In the genomic region with DNA sequence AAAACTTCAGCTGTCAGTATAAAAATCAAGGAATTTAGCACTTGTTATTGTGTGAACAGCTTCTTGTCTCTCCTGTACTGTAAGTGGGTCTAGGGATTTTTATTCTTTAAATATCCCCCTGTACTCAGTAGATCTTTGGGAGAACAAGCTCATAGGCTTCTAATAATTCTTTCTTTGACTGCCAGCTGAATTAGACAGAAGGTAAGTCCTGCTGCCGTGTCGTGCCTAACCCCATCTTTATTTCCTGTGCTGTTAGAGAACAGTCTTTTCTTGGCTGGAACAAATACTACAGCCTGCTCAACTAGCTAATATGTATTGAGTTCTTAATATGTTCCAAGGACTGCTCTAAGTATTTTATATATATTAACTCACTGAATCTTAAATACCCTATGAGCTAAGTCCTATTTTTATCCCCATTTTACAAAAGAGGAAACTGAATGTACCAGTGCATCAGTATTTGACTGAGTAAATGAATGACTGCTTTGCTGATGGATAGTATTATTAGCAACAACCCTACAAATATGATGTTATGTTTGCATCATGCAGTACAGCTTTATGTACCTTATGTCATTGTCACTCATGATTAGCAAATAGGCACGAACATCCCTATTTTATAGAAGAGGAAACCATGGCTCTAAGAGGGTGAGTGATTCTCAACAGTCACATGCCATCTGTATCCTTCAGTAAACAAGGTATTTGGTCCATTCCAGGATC, we compare ENCODE assay signal across 15 cellular contexts. TPM values are rescaled to one million over a fixed set of nuclear protein-coding genes. Genes with fewer than 3 reads are reported as not detected.
DNase-seq lines count a peak whose midpoint lies in the region; ATAC-seq and TF ChIP-seq lines count a peak whose summit lies in the region.
"Had no signal": no experiment of that assay in that cellular context is flagged by ENCODE, and none has a peak within 500 bp of the region (broad histone marks: within the 10 kb centered on the region; RNA-seq: fewer than 3 reads in every experiment).

No MANE protein-coding gene starts in this region.

- H3K27me3 Mint-ChIP-seq in naive thymus-derived CD4-positive, alpha-beta T cell: peaks cover 7 to 10% (median 9%) of the 10 kb centered on the region in 5 donors
- H3K27me3 Mint-ChIP-seq in CD4-positive, alpha-beta T cell: no peaks in the 10 kb centered on the region

- peaks cover 23% of the 10 kb centered on the region for H3K4me1 ChIP-seq in OCI-LY7 (ENCODE audit: insufficient read depth, low read length, poor library complexity, severe bottlenecking)
- peaks cover 7 to 14% of the 10 kb centered on the region in 2 donors for H3K4me1 ChIP-seq in naive thymus-derived CD4-positive, alpha-beta T cell (ENCODE audit: control insufficient read depth in 2 of 2, insufficient read depth in 2 of 2, low read length in 2 of 2)

- peaks cover 0 to 8% (median 0%) of the 10 kb centered on the region in 5 donors for H3K36me3 Mint-ChIP-seq in naive thymus-derived CD4-positive, alpha-beta T cell
- no peaks in the 10 kb centered on the region for H3K36me3 Mint-ChIP-seq in CD4-positive, alpha-beta T cell (ENCODE audit: low read depth)

- no peaks in the 10 kb centered on the region for H3K79me2 ChIP-seq in OCI-LY7 (ENCODE audit: insufficient read depth, low read depth, low read length)

- H3K4me1 Mint-ChIP-seq in naive thymus-derived CD4-positive, alpha-beta T cell: peaks cover 12 to 32% (median 18%) of the 10 kb centered on the region in 7 donors
- peaks cover 24% of the 10 kb centered on the region for H3K4me1 Mint-ChIP-seq in CD4-positive, alpha-beta T cell (ENCODE audit: low read depth)

- ATAC-seq in GM18520 (IDR thresholded peaks at IDR 0.05; ENCODE audit: unreplicated experiment) (peak; percentile 40), HG02588 (IDR thresholded peaks at IDR 0.05; ENCODE audit: unreplicated experiment) (peak; percentile 46)
- ATAC-seq in naive thymus-derived CD4-positive, alpha-beta T cell: peak; percentile 56
- no peak for ATAC-seq in CD4-positive, alpha-beta T cell (ENCODE audit: poor library complexity)

- DNase-seq in OCI-LY7 (ENCODE audit: low spot score) (no peak), retina (no peak), COLO829 (ENCODE audit: low spot score) (no peak)
- no peak for DNase-seq in naive thymus-derived CD4-positive, alpha-beta T cell
- no peak for DNase-seq in activated T-cell treated with anti-CD3 and anti-CD28 coated beads, Interleukin-2, amount 50 U/mL, for 48 hours
- no peak for DNase-seq in CD4-positive, alpha-beta T cell
- DNase-seq: effector CD4-positive, alpha-beta T cell; kidney glomerular epithelial cell; NCI-H1048; NCI-H446; SHP77 treated with DMSO at 0.1 percent for 48 hours; thyroid gland had no signal

- no peaks in the 10 kb centered on the region for H4K20me1 ChIP-seq in OCI-LY7 (ENCODE audit: insufficient read depth, low read length)

- H3K4me3 Mint-ChIP-seq in naive thymus-derived CD4-positive, alpha-beta T cell: no peak overlapping the region
- H3K4me3 Mint-ChIP-seq in CD4-positive, alpha-beta T cell: no peak overlapping the region

- H3K36me3 ChIP-seq in OCI-LY7 (ENCODE audit: insufficient read depth, low read length): no peaks in the 10 kb centered on the region
- no peaks in the 10 kb centered on the region for H3K36me3 ChIP-seq in naive thymus-derived CD4-positive, alpha-beta T cell (ENCODE audit: control insufficient read depth in 2 of 3, insufficient read depth in 3 of 3, low read length in 3 of 3)
- H3K36me3 ChIP-seq: ascending aorta, thyroid gland had no signal

- H3K9me2 ChIP-seq in OCI-LY7 (ENCODE audit: insufficient read depth, low read length): no peaks in the 10 kb centered on the region

- POLR2A ChIA-PET in OCI-LY7 (lab: Charles Lee): interaction anchor here (0.8 to 2.2 kb wide), 12 partner anchors 9 to 279 kb away, joined by 3 to 9 read pairs (median 3); no protein-coding TSS in a partner anchor
- POLR2A ChIA-PET in naive thymus-derived CD4-positive, alpha-beta T cell (lab: Charles Lee): no interaction called here
- POLR2A ChIA-PET in CD4-positive, alpha-beta T cell (lab: Charles Lee): interaction anchor here (1.1 kb wide), 1 partner anchor 11 kb away, joined by 3 read pairs; no protein-coding TSS in a partner anchor

- H3K9me3 ChIP-seq in OCI-LY7 (ENCODE audit: low read length): no peaks in the 10 kb centered on the region
- no peaks in the 10 kb centered on the region for H3K9me3 ChIP-seq in naive thymus-derived CD4-positive, alpha-beta T cell (ENCODE audit: control insufficient read depth in 2 of 3, low read length in 3 of 3)
- H3K9me3 ChIP-seq in CD4-positive, alpha-beta T cell (ENCODE audit: control insufficient read depth, low read length): no peaks in the 10 kb centered on the region
- H3K9me3 ChIP-seq: ascending aorta, thyroid gland had no signal

- no TSS peak for BruUV-seq in OCI-LY7 (replicated peaks; lab: Mats Ljungman, UMichigan)

- CTCF ChIA-PET in OCI-LY7 (lab: Charles Lee; ENCODE audit: unreplicated experiment): interaction anchor here (1.0 kb wide), 1 partner anchor 55 kb away, joined by 3 read pairs; no protein-coding TSS in a partner anchor
- CTCF ChIA-PET in naive thymus-derived CD4-positive, alpha-beta T cell (lab: Charles Lee): interaction anchor here (0.7 to 1.5 kb wide), 3 partner anchors 12 to 55 kb away, joined by 3 to 6 read pairs (median 5); no protein-coding TSS in a partner anchor
- CTCF ChIA-PET in CD4-positive, alpha-beta T cell (lab: Charles Lee): interaction anchor here (0.8 kb wide), 1 partner anchor 14 kb away, joined by 4 read pairs; no protein-coding TSS in a partner anchor

- no peak overlapping the region for H3K27ac Mint-ChIP-seq in naive thymus-derived CD4-positive, alpha-beta T cell
- no peak overlapping the region for H3K27ac Mint-ChIP-seq in CD4-positive, alpha-beta T cell

- H3K4me2 ChIP-seq in OCI-LY7 (ENCODE audit: low read length): peak overlapping the region; percentile 27; the same call in 1 of the 2 replicates

- no peak overlapping the region for H3K4me3 ChIP-seq in OCI-LY7 (ENCODE audit: low read depth, low read length, poor library complexity, severe bottlenecking)
- H3K4me3 ChIP-seq in naive thymus-derived CD4-positive, alpha-beta T cell (ENCODE audit: low read length): no peak overlapping the region
- H3K4me3 ChIP-seq: ascending aorta, thyroid gland had no signal

- H3K27me3 ChIP-seq in naive thymus-derived CD4-positive, alpha-beta T cell (ENCODE audit: control insufficient read depth in 2 of 2, insufficient read depth in 2 of 2, low read length in 2 of 2): no peaks in the 10 kb centered on the region
- no peaks in the 10 kb centered on the region for H3K27me3 ChIP-seq in CD4-positive, alpha-beta T cell (ENCODE audit: control insufficient read depth, insufficient read depth, low read length)
- H3K27me3 ChIP-seq: ascending aorta, thyroid gland had no signal

- intact Hi-C loops in OCI-LY7 (cut with micrococcal nuclease; ENCODE audit: unreplicated experiment): no loop called here
- intact Hi-C loops in naive thymus-derived CD4-positive, alpha-beta T cell (cut with micrococcal nuclease): loop anchor here in 1 of 2 donors (10.0 kb wide), 1 partner anchor 373 kb away; no protein-coding TSS in a partner anchor
- intact Hi-C loops in CD4-positive, alpha-beta T cell (cut with DNase I, micrococcal nuclease): loop anchor here in 1 of 2 experiments (5.0 kb wide), 1 partner anchor 75 kb away; no protein-coding TSS in a partner anchor

- no peak overlapping the region for H2AFZ ChIP-seq in OCI-LY7 (ENCODE audit: low read length)

- TF ChIP-seq CTCF in OCI-LY7 (conservative IDR thresholded peaks at IDR 0.05; ENCODE audit: low read length): no peak
- no peak for TF ChIP-seq CTCF in CD4-positive, alpha-beta T cell (IDR thresholded peaks at IDR 0.05)

- H3K27ac ChIP-seq in OCI-LY7 (ENCODE audit: low read depth, low read length, poor library complexity, severe bottlenecking): no peak overlapping the region
- H3K27ac ChIP-seq in naive thymus-derived CD4-positive, alpha-beta T cell (ENCODE audit: low read depth, low read length): no peak overlapping the region
- H3K27ac ChIP-seq in CD4-positive, alpha-beta T cell (ENCODE audit: low read depth, low read length): no peak overlapping the region
- H3K27ac ChIP-seq: ascending aorta, thyroid gland had no signal

- no peaks in the 10 kb centered on the region for H3K9me3 Mint-ChIP-seq in naive thymus-derived CD4-positive, alpha-beta T cell
- no peaks in the 10 kb centered on the region for H3K9me3 Mint-ChIP-seq in CD4-positive, alpha-beta T cell

RNA-seq across cellular contexts. Expression of a gene that starts 5.5 kb away (rescaled TPM):
- total RNA-seq in OCI-LY7 (2014; rRNA removed; shearing (Covaris generic)): 0.06 and 0.08 TPM in 2 replicates
- total RNA-seq in OCI-LY7 (2022): 0.28 and 0.97 TPM in 2 replicates
- 10 to 100 TPM in 3 of 5 experiments, under 1 TPM in 2; 0.38 to 57.2 (median 35.7) TPM for total RNA-seq in naive thymus-derived CD4-positive, alpha-beta T cell
- polyA plus RNA-seq in naive thymus-derived CD4-positive, alpha-beta T cell: under 1 TPM; 0.17 to 0.23 TPM
- 10 to 100 TPM; 64.3 to 66.2 TPM for total RNA-seq in CD4-positive, alpha-beta T cell
